ENCODE assay signal across 8 cellular contexts in the genomic region with DNA sequence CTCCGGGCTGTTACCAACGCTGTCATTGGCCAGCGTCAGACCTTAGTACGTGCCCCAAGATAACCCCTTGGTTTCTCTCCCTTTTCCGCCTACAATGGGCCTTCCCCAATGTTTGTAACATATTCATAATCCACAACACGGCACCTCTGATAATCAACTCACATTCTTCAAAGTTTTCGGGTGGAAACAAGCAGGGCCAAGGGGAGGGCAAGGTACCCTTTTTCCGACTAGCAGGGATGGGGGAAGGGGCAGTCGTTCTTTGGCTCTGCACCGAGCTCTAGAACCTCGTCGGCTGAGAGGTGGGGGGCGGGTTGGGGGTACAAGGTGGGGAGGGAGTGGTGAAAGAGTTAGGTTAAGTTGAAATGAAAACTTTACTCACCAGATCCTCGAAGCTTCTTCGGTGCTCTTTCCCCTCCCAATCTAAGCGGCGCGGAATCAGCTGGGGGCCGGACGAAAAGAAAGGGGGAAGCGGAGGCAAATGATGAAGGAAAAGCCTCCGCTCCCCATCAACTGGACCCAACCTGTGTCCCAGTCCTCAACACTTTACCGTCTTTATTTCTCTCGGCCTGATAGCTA. TPM values are rescaled to one million over a fixed set of nuclear protein-coding genes. Genes with fewer than 3 reads are reported as not detected.
DNase-seq lines count a peak whose midpoint lies in the region; ATAC-seq and TF ChIP-seq lines count a peak whose summit lies in the region.

No MANE protein-coding gene starts in this region.

- H3K27ac ChIP-seq in CD4-positive, alpha-beta T cell (ENCODE audit: low read depth, low read length): peak overlapping the region; percentile 87

- H3K4me1 Mint-ChIP-seq in CD4-positive, alpha-beta T cell (ENCODE audit: low read depth): peaks cover 38% of the 10 kb centered on the region
- no peaks in the 10 kb centered on the region for H3K4me1 Mint-ChIP-seq in endothelial cell (ENCODE audit: unreplicated experiment)

- intact Hi-C loops in CD4-positive, alpha-beta T cell (cut with DNase I, micrococcal nuclease): loop anchor here (2.0 to 10.0 kb wide), 3 partner anchors 313 to 397 kb away; partner anchors contain the start of genes HMGN5 (in 2 of the 2) and SH3BGRL (in 2 of the 2)

- no peak for TF ChIP-seq CTCF in CD4-positive, alpha-beta T cell (IDR thresholded peaks at IDR 0.05)
- TF ChIP-seq CTCF in endothelial cell (IDR thresholded peaks at IDR 0.05; ENCODE audit: unreplicated experiment): no peak

- H3K27me3 ChIP-seq in CD4-positive, alpha-beta T cell (ENCODE audit: control insufficient read depth, insufficient read depth, low read length): no peaks in the 10 kb centered on the region

- DNase-seq in CD4-positive, alpha-beta T cell: peak; percentile 51 to 73 (median 66)
- peak; percentile 44 for DNase-seq in NOMO-1 treated with dmso at 0.1 percent for 144 hours (lab: John Stamatoyannopoulos, UW; ENCODE audit: unreplicated experiment)
- peak; percentile 75 for DNase-seq in activated CD8-positive, alpha-beta memory T cell treated with anti-CD3 and anti-CD28 coated beads, Interleukin-2, amount 50 U/mL, for 48 hours
- peak; percentile 59 for DNase-seq in endothelial cell (ENCODE audit: low spot score)
- DNase-seq in midbrain (lab: John Stamatoyannopoulos, UW): peak; percentile 86
- DNase-seq in stimulated activated CD8-positive, alpha-beta memory T cell treated with anti-CD3 and anti-CD28 coated beads, Interleukin-4, amount 100 ng/mL, for 4 hours (ENCODE audit: low read depth in 2 of 2, low spot score in 1 of 2): peak; percentile 46

- peak overlapping the region; percentile 94 for H3K4me3 Mint-ChIP-seq in CD4-positive, alpha-beta T cell
- peak overlapping the region; percentile 95 for H3K4me3 Mint-ChIP-seq in endothelial cell (ENCODE audit: unreplicated experiment)

- H3K9me3 ChIP-seq in CD4-positive, alpha-beta T cell (ENCODE audit: control insufficient read depth, low read length): no peaks in the 10 kb centered on the region

- H3K27ac Mint-ChIP-seq in CD4-positive, alpha-beta T cell: peak overlapping the region; percentile 97
- H3K27ac Mint-ChIP-seq in endothelial cell (ENCODE audit: unreplicated experiment): peak overlapping the region; percentile 90

- H3K9me3 Mint-ChIP-seq in CD4-positive, alpha-beta T cell: no peaks in the 10 kb centered on the region
- H3K9me3 Mint-ChIP-seq in endothelial cell (ENCODE audit: unreplicated experiment): no peaks in the 10 kb centered on the region

- POLR2A ChIA-PET in CD4-positive, alpha-beta T cell (lab: Charles Lee): interaction anchor here (1.1 to 3.2 kb wide), 2 partner anchors 49 to 394 kb away, joined by 3 to 28 read pairs; partner anchors contain the start of genes HMGN5 and SH3BGRL

- ATAC-seq in CD4-positive, alpha-beta T cell (ENCODE audit: poor library complexity): peak; percentile 59
- peak; percentile 49 for ATAC-seq in GM19463 (IDR thresholded peaks at IDR 0.05; ENCODE audit: unreplicated experiment)
- ATAC-seq in HG03565 (IDR thresholded peaks at IDR 0.05; ENCODE audit: unreplicated experiment): peak; percentile 53

- peaks cover 37% of the 10 kb centered on the region for H3K36me3 Mint-ChIP-seq in CD4-positive, alpha-beta T cell (ENCODE audit: low read depth)
- no peaks in the 10 kb centered on the region for H3K36me3 Mint-ChIP-seq in endothelial cell (ENCODE audit: low read depth, unreplicated experiment)

- CTCF ChIA-PET in CD4-positive, alpha-beta T cell (lab: Charles Lee): interaction anchor here (1.0 kb wide), 1 partner anchor 32 kb away, joined by 3 read pairs; no protein-coding TSS in a partner anchor

- peaks cover 10% of the 10 kb centered on the region for H3K27me3 Mint-ChIP-seq in CD4-positive, alpha-beta T cell
- H3K27me3 Mint-ChIP-seq in endothelial cell (ENCODE audit: unreplicated experiment): peaks cover 5% of the 10 kb centered on the region

RNA-seq across cellular contexts. Expression of gene BRWD3, which starts 1.4 kb away (rescaled TPM):
- 10 to 100 TPM; 40.8 to 43.0 TPM for total RNA-seq in CD4-positive, alpha-beta T cell
- 51.1 TPM for total RNA-seq in endothelial cell (ENCODE audit: unreplicated experiment)

Comparison
In these comparisons a context has a peak if more than half of its experiments do, and no peak if none do; other contexts are left out.
1. Peak in every context shown above with its lines: DNase-seq, ATAC-seq and H3K27ac ChIP-seq.